10 cellular contexts compared by ENCODE assay signal in the genomic region with DNA sequence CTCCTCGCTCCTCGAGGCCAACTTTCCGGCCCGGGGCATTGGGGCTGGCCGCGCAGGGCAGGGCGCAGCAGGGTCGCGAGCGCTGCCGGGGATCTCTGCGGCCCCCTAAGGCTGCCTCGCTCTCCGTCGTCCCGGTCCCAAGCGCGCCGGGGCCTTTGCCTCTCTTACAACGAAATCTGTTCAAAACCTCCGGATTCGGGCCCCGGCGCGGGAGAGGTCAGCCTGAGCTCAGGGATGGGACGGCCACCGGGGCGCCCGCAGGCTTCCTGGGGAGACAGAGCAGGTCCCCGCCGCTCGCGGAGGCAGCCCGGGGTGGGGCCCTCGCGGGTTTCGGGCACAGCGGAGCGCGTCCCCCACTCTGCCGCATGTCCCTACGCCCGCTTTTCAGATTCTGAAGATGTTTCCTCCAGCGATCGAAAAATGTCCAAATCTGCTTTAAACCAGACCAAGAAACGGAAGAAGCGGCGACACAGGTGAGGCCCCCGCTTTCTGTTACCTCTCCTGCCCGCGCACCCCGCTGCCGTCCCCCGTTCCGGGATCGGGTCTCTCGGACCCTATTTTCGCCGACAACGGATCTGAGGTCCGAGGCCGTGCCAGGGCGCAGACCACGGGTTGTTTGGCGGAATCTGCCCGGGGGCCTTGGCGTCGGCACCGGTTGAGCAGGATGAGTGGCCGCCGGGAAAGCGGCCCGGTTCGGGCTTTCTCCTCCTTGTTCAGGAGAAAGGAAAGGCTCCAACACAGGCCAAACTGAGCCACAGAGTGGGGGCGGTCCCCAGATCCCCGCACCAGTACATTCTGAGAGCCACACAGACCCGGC. TPM values are rescaled to one million over a fixed set of nuclear protein-coding genes. Genes with fewer than 3 reads are reported as not detected.
DNase-seq lines count a peak whose midpoint lies in the region; ATAC-seq and TF ChIP-seq lines count a peak whose summit lies in the region.
"Had no signal": no experiment of that assay in that cellular context is flagged by ENCODE, and none has a peak within 500 bp of the region (broad histone marks: within the 10 kb centered on the region; RNA-seq: fewer than 3 reads in every experiment).

No MANE protein-coding gene starts in this region.

- peak in 1 of 2 donors; percentile 58 for TF ChIP-seq EP300 in tibial nerve (IDR thresholded peaks at IDR 0.05)

- H3K27ac Mint-ChIP-seq in chondrocyte (ENCODE audit: unreplicated experiment), result no peak overlapping the region
- no peak overlapping the region for H3K27ac Mint-ChIP-seq in mesothelial cell of epicardium

- H3K27ac ChIP-seq in vagina (no peak overlapping the region), tibial nerve (no peak overlapping the region)

- H3K27me3 Mint-ChIP-seq in chondrocyte (ENCODE audit: low read depth), result peaks cover 68% of the 10 kb centered on the region
- H3K27me3 Mint-ChIP-seq in mesothelial cell of epicardium (ENCODE audit: low read depth), result peaks cover 95% of the 10 kb centered on the region

- H3K9me3 ChIP-seq in vagina, result no peaks in the 10 kb centered on the region
- H3K9me3 ChIP-seq in tibial nerve, result no peaks in the 10 kb centered on the region

- whole genome bisulfite sequencing in tibial nerve, 2 donors, result 2 to 5% methylated on average over 53 to 72 of the region's 77 CpGs

- H3K4me3 ChIP-seq in vagina (peak overlapping the region; percentile 17 to 40), tibial nerve (peak overlapping the region in 2 of 4 donors; percentile 30 to 31)
- H3K4me3 ChIP-seq: lung had no signal

- TF ChIP-seq CTCF in chondrocyte (IDR thresholded peaks at IDR 0.05) (no peak), mesothelial cell of epicardium (IDR thresholded peaks at IDR 0.05; ENCODE audit: unreplicated experiment) (no peak), vagina (IDR thresholded peaks at IDR 0.05) (no peak), tibial nerve (IDR thresholded peaks at IDR 0.05) (no peak)

- DNase-seq in Right ventricle myocardium superior (no peak), Right ventricle myocardium inferior (ENCODE audit: missing footprints) (no peak), chondrocyte (ENCODE audit: low spot score) (peak; percentile 91), mesothelial cell of epicardium (ENCODE audit: low spot score in 2 of 2, unreplicated experiment in 2 of 2) (peak in 1 of 2 experiments; percentile 51), vagina (ENCODE audit: extremely low spot score in 2 of 2) (no peak), KG1 (lab: John Stamatoyannopoulos, UW) (no peak), tibial nerve (ENCODE audit: low spot score in 2 of 2) (no peak), dermis blood vessel endothelial cell (no peak)

- TF ChIP-seq POLR2A in vagina (IDR thresholded peaks at IDR 0.05), result no peak
- no peak for TF ChIP-seq POLR2A in tibial nerve (IDR thresholded peaks at IDR 0.05)

- ATAC-seq in Right ventricle myocardium superior (ENCODE audit: poor library complexity) (peak; percentile 58), Right ventricle myocardium inferior (no peak)

- H3K36me3 ChIP-seq in vagina (no peaks in the 10 kb centered on the region), tibial nerve (no peaks in the 10 kb centered on the region)

- peaks cover 28% of the 10 kb centered on the region for H3K27me3 ChIP-seq in vagina
- H3K27me3 ChIP-seq in tibial nerve, result peaks cover 17 to 86% of the 10 kb centered on the region in 2 donors

- H3K4me3 Mint-ChIP-seq in chondrocyte (ENCODE audit: unreplicated experiment) (peak overlapping the region; percentile 28), mesothelial cell of epicardium (peak overlapping the region; percentile 41)

- intact Hi-C loops in Right ventricle myocardium superior (cut with DNase I), result no loop called here
- intact Hi-C loops in Right ventricle myocardium inferior (cut with DNase I), result no loop called here
- intact Hi-C loops in vagina (cut with DNase I), result no loop called here

- H3K4me1 Mint-ChIP-seq in chondrocyte (ENCODE audit: low read depth), result peaks cover 11% of the 10 kb centered on the region
- H3K4me1 Mint-ChIP-seq in mesothelial cell of epicardium, result peaks cover 15% of the 10 kb centered on the region

- H3K9me3 Mint-ChIP-seq in chondrocyte (ENCODE audit: low read depth) (no peaks in the 10 kb centered on the region), mesothelial cell of epicardium (no peaks in the 10 kb centered on the region)

- no peaks in the 10 kb centered on the region for H3K36me3 Mint-ChIP-seq in chondrocyte (ENCODE audit: low read depth)
- no peaks in the 10 kb centered on the region for H3K36me3 Mint-ChIP-seq in mesothelial cell of epicardium

- H3K4me1 ChIP-seq in vagina (peaks cover 30% of the 10 kb centered on the region), tibial nerve (peaks cover 0 to 31% (median 16%) of the 10 kb centered on the region in 4 donors)

RNA-seq across cellular contexts. Expression of gene VSX2, which starts 1.8 kb away (rescaled TPM):
- total RNA-seq in Right ventricle myocardium superior (not detected), Right ventricle myocardium inferior (not detected), chondrocyte (not detected in 3 replicates), mesothelial cell of epicardium (not detected in 3 replicates), vagina (not detected), tibial nerve (not detected), dermis blood vessel endothelial cell (not detected in 2 replicates)
- total RNA-seq: lung, NCI-H460 had no signal
